In genomic region chr6:604579-604978, GRCh38 we compare ENCODE assay signal across 1 cellular context.
TF ChIP-seq lines count a peak whose summit lies in the region.

No MANE protein-coding gene starts in this region.

TF ChIP-seq in HepG2, 621 proteins besides CTCF, POLR2A, EP300 and RAD21 (continued from another document):
- TF ChIP-seq HNF1B (CRISPR knock-in tag; IDR thresholded peaks at IDR 0.05) (no peak), SMAD3 (CRISPR knock-in tag; IDR thresholded peaks at IDR 0.05) (no peak), ZNF552 (CRISPR knock-in tag; IDR thresholded peaks at IDR 0.05; ENCODE audit: borderline replicate concordance) (no peak), ZNF878 (CRISPR knock-in tag; IDR thresholded peaks at IDR 0.05) (no peak), GATA4 (IDR thresholded peaks at IDR 0.05; ENCODE audit: borderline replicate concordance, low read depth) (no peak), HNRNPK (IDR thresholded peaks at IDR 0.05; ENCODE audit: low read depth, low read length, poor library complexity, severe bottlenecking) (no peak), ZNF205 (CRISPR knock-in tag; IDR thresholded peaks at IDR 0.05) (no peak)
- TF ChIP-seq, protein P1, sequence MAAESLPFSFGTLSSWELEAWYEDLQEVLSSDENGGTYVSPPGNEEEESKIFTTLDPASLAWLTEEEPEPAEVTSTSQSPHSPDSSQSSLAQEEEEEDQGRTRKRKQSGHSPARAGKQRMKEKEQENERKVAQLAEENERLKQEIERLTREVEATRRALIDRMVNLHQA (CRISPR knock-in tag; IDR thresholded peaks at IDR 0.05): no peak
